In genomic region chr3:64974401-64974800, GRCh38 we compare ENCODE assay signal across 20 cellular contexts.
"Had no signal": no experiment of that assay in that cellular context is flagged by ENCODE, and none has a peak within 500 bp of the region (broad histone marks: within the 10 kb centered on the region; RNA-seq: fewer than 3 reads in every experiment).

No MANE protein-coding gene starts in this region.

- H3K27ac ChIP-seq: RWPE1 had no signal

- H3K9me3 ChIP-seq: SK-N-SH had no signal

- H3K9ac ChIP-seq: SK-N-SH had no signal

- DNase-seq: IMR-90, Karpas-422, KG1, MM.1S, NCI-H1092 treated with DMSO at 0.1 percent for 48 hours, NCI-H1436, NCI-H187, NCI-H2029, NCI-H2081 treated with DMSO at 0.1 percent for 48 hours, NCI-H2171, NCI-H226, NCI-H446, NCI-H510A, NCI-H524 treated with DMSO at 0.1 percent for 48 hours, NCI-H69, NCI-H774, SHP77, SK-N-SH had no signal

- H3K4me2 ChIP-seq: SK-N-SH had no signal

- FAIRE-seq: HepG2 had no signal
